In the genomic region with DNA sequence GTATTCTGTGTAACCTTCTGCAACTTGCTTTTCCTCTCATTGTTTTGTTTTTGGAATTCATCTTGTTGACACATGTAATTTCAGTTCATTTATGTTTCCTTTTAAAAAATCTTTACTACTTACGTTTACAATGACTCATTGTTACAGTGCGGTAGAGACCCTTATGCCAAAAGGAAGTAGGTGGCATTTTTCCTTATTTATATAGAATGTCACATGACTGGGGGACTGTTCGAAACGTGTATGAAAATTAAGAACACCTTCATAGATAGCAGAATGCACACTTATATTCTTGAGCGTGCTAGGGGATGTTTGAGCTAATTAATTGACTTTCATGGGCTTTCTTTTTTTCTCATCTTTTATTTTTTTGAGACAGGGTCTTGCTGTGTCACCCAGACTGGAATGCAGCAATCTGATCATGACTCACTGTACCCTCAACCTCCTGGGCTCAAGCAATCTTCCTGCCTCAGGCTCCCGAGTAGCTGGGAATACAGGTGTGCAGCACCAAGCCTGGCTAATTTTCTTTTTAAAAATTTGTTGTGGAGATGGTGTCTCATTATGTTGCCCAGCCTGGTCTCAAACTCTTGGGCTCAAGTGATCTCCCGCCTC, we compare ENCODE assay signal across 2 cellular contexts.
A peak's percentile ranks its signal among the peaks of the same experiment; 100 is the strongest.
TF ChIP-seq lines count a peak whose summit lies in the region.

No MANE protein-coding gene starts in this region.

TF ChIP-seq in A549, 52 proteins besides CTCF, POLR2A, EP300 and RAD21:
- TF ChIP-seq ZC3H11A (IDR thresholded peaks at IDR 0.05) = no peak
- TF ChIP-seq, protein P1, sequence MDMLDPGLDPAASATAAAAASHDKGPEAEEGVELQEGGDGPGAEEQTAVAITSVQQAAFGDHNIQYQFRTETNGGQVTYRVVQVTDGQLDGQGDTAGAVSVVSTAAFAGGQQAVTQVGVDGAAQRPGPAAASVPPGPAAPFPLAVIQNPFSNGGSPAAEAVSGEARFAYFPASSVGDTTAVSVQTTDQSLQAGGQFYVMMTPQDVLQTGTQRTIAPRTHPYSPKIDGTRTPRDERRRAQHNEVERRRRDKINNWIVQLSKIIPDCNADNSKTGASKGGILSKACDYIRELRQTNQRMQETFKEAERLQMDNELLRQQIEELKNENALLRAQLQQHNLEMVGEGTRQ (IDR thresholded peaks at IDR 0.05) = peak; percentile 63
- TF ChIP-seq JUNB (IDR thresholded peaks at IDR 0.05) = peak; percentile 35; the same call in 1 of the 2 replicates
- TF ChIP-seq EHMT2 (IDR thresholded peaks at IDR 0.05; ENCODE audit: low read depth) = no peak
- TF ChIP-seq FOSL2 (IDR thresholded peaks at IDR 0.05) = 0 out of 2 replicates have a peak, but pooled peaks have one; percentile 10
- peak; percentile 39; the same call in 1 of the 2 replicates for TF ChIP-seq FOSL2 (CRISPR knock-in tag; IDR thresholded peaks at IDR 0.05)
- no peak for TF ChIP-seq HOXB5 (CRISPR knock-in tag; IDR thresholded peaks at IDR 0.05)
- no peak for TF ChIP-seq GATA3 (IDR thresholded peaks at IDR 0.05; ENCODE audit: borderline replicate concordance)

TF ChIP-seq in HCT116, 20 proteins besides CTCF, POLR2A, EP300 and RAD21:
- no peak for TF ChIP-seq YY1 (IDR thresholded peaks at IDR 0.05; ENCODE audit: extremely low read depth, insufficient replicate concordance, low read depth, low read length)
- peak; percentile 74 for TF ChIP-seq FOSL1 (IDR thresholded peaks at IDR 0.05; ENCODE audit: low read depth)
- peak; percentile 52 for TF ChIP-seq JUND (IDR thresholded peaks at IDR 0.05)
- TF ChIP-seq TCF7L2 (IDR thresholded peaks at IDR 0.05; ENCODE audit: borderline replicate concordance, extremely low read depth, insufficient read depth, insufficient read length) = no peak
- no peak for TF ChIP-seq SRF (IDR thresholded peaks at IDR 0.05; ENCODE audit: low read depth)
- peak; percentile 52 for TF ChIP-seq SP1 (IDR thresholded peaks at IDR 0.05; ENCODE audit: low read depth)
- TF ChIP-seq CEBPB (IDR thresholded peaks at IDR 0.05; ENCODE audit: low read depth) = peak; percentile 37; the same call in 1 of the 2 replicates
- TF ChIP-seq SIN3A (IDR thresholded peaks at IDR 0.05; ENCODE audit: low read depth) = no peak
- TF ChIP-seq ELF1 (IDR thresholded peaks at IDR 0.05; ENCODE audit: borderline replicate concordance, low read depth) = no peak
- no peak for TF ChIP-seq EGR1 (IDR thresholded peaks at IDR 0.05; ENCODE audit: low read depth)
- TF ChIP-seq EZH2 (IDR thresholded peaks at IDR 0.05) = no peak
TF ChIP-seq in HCT116: peak in this region for 4.
